In the genomic region with DNA sequence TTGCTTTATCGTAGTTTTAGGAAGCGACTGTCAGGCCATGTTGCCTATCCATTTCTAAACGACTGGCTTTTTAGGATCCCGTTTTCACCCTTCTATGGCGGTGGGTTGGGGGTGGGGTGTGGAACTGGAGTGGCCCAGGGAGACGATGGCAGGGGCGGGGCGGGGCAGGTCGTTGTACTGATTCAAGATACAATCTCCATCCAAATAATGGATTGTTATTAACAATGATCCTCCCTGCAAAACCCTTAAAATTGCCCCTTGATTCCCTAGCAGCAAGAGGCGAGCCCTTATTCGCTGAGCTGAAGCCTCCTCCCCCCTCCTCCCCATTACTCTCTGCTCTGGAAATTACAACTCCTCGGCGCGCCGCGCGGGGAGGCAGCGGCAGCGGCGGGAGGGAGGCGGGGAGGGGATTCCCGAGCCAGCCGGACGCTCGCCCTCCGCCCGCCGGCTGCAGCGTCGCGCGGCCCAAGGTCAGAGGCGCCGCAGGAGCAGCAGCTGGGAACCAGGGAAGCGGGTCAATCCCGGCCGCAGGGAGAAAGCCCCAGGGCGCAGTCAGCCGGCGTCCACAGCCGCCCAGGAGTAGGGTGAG, we compare ENCODE assay signal across 8 cellular contexts. TPM values are rescaled to one million over a fixed set of nuclear protein-coding genes. Genes with fewer than 3 reads are reported as not detected.
A peak's percentile ranks its signal among the peaks of the same experiment; 100 is the strongest.
DNase-seq lines count a peak whose midpoint lies in the region; ATAC-seq, FAIRE-seq and TF ChIP-seq lines count a peak whose summit lies in the region.

A gene (plus strand): TSS at position 348 of the 589 bp plus-strand sequence. CDS start 912 bp downstream, outside the sequence.

- H3K4me2 ChIP-seq in neuronal stem cell (ENCODE audit: insufficient read depth, low read length, poor library complexity, severe bottlenecking), result peak within 1 kb of the TSS; percentile 98

- peak within 1 kb of the TSS; percentile 60 for H3K23ac ChIP-seq in neuronal stem cell (ENCODE audit: low read depth, low read length, poor library complexity)

- H3K27me3 ChIP-seq in neuronal stem cell (ENCODE audit: control insufficient read depth in 3 of 3, insufficient read depth in 3 of 3, low read depth in 1 of 3, low read length in 3 of 3), result peaks cover 24 to 84% (median 57%) of the 10 kb centered on the region in 3 experiments

- FAIRE-seq in kidney (lab: Jason Lieb, UNC), result no peak

- peak; percentile 78 for DNase-seq in NCI-H748 (lab: John Stamatoyannopoulos, UW; ENCODE audit: unreplicated experiment)
- DNase-seq in erythroblast (lab: John Stamatoyannopoulos, UW), result peak; percentile 54 to 57
- DNase-seq in neuronal stem cell (ENCODE audit: low spot score), result no peak
- DNase-seq in NAMALWA (ENCODE audit: low spot score), result no peak
- no peak for DNase-seq in central memory CD4-positive, alpha-beta T cell
- DNase-seq in kidney, result no peak

- H2BK120ac ChIP-seq in neuronal stem cell (ENCODE audit: low read depth, low read length), result no peak within 1 kb of the TSS

- H2AFZ ChIP-seq in neuronal stem cell (ENCODE audit: low read length), result peak within 1 kb of the TSS; percentile 89

- no peak for TF ChIP-seq POLR2A in erythroblast (IDR thresholded peaks at IDR 0.05; ENCODE audit: low read length)

- H2AK5ac ChIP-seq in neuronal stem cell (ENCODE audit: low read depth, low read length), result no peak within 1 kb of the TSS

- H3K4me1 ChIP-seq in HEK293 (ENCODE audit: control insufficient read depth, insufficient read depth, low read length) (peaks cover 4% of the 10 kb centered on the region), neuronal stem cell (ENCODE audit: control insufficient read depth in 2 of 2, insufficient read depth in 1 of 2, low read depth in 1 of 2, low read length in 2 of 2) (peaks cover 4 to 13% of the 10 kb centered on the region in 2 donors), kidney (ENCODE audit: control insufficient read depth in 1 of 2, insufficient read depth in 1 of 2, low read depth in 1 of 2, low read length in 2 of 2) (peaks cover 0 to 12% of the 10 kb centered on the region in 2 donors)

- H3K4ac ChIP-seq in neuronal stem cell (ENCODE audit: low read length), result no peak within 1 kb of the TSS

- H2BK12ac ChIP-seq in neuronal stem cell (ENCODE audit: low read length), result no peak within 1 kb of the TSS

- H4K91ac ChIP-seq in neuronal stem cell (ENCODE audit: low read depth, low read length, poor library complexity), result no peak within 1 kb of the TSS

- intact Hi-C loops in kidney (cut with DNase I), result no loop called here

- H3K4me3 ChIP-seq in HEK293 (ENCODE audit: low read depth, low read length), result peak within 1 kb of the TSS; percentile 44
- peak within 1 kb of the TSS; percentile 41 to 70 for H3K4me3 ChIP-seq in neuronal stem cell (ENCODE audit: low read length in 2 of 2)
- peak within 1 kb of the TSS in 1 of 2 donors; percentile 31 for H3K4me3 ChIP-seq in kidney (ENCODE audit: low read length in 2 of 2)

- no CpG with 5 or more reads among the region's 41 CpGs for WGBS in neuronal stem cell (ENCODE audit: extremely low coverage in 2 of 2, insufficient read length in 2 of 2, insufficient replicate concordance in 1 of 2), 2 donors

- H3K9me3 ChIP-seq in HEK293 (ENCODE audit: control insufficient read depth, insufficient read depth, low read depth, low read length) (no peaks in the 10 kb centered on the region), neuronal stem cell (replicated peaks in 1 of 2; ENCODE audit: control insufficient read depth in 2 of 2, insufficient read depth in 1 of 2, low read depth in 1 of 2, low read length in 2 of 2) (peaks cover 0 to 5% of the 10 kb centered on the region in 2 donors), kidney (ENCODE audit: control insufficient read depth in 1 of 2, low read length in 2 of 2) (no peaks in the 10 kb centered on the region)

- H3K27ac ChIP-seq in HEK293 (ENCODE audit: extremely low read depth, low read depth, low read length) (no peak within 1 kb of the TSS), neuronal stem cell (replicated peaks; ENCODE audit: low read length) (no peak within 1 kb of the TSS), kidney (ENCODE audit: low read depth in 2 of 2, low read length in 2 of 2) (no peak within 1 kb of the TSS)

- H3K36me3 ChIP-seq in HEK293 (ENCODE audit: control insufficient read depth in 2 of 2, insufficient read depth in 1 of 2, low read length in 2 of 2) (no peaks in the 10 kb centered on the region), neuronal stem cell (replicated peaks in 1 of 2; ENCODE audit: control insufficient read depth in 2 of 2, insufficient read depth in 2 of 2, low read length in 2 of 2) (no peaks in the 10 kb centered on the region), kidney (ENCODE audit: control insufficient read depth in 1 of 2, insufficient read depth in 2 of 2, low read length in 2 of 2) (no peaks in the 10 kb centered on the region)

- no peak within 1 kb of the TSS for H2BK5ac ChIP-seq in neuronal stem cell (ENCODE audit: low read length)

- H3K79me1 ChIP-seq in neuronal stem cell (ENCODE audit: low read depth, low read length), result peaks cover 6% of the 10 kb centered on the region

- CTCF ChIA-PET in HEK293 (lab: Yijun Ruan, JAX), result interaction anchor here (0.5 to 1.3 kb wide), 4 partner anchors 30 to 1028 kb away, joined by 3 to 5 read pairs (median 3); no protein-coding TSS in a partner anchor

- no peak within 1 kb of the TSS for H2BK15ac ChIP-seq in neuronal stem cell (ENCODE audit: low read length)

- TF ChIP-seq CTCF in HEK293 (tag by site-specific recombination; IDR thresholded peaks at IDR 0.05) (no peak), kidney (IDR thresholded peaks at IDR 0.05; ENCODE audit: borderline replicate concordance, extremely low read depth, insufficient read depth) (no peak)

- peak within 1 kb of the TSS; percentile 47 for H3K14ac ChIP-seq in neuronal stem cell (ENCODE audit: low read length)

- H4K8ac ChIP-seq in neuronal stem cell (ENCODE audit: low read depth, low read length), result no peak within 1 kb of the TSS

- POLR2A ChIA-PET in HEK293 (lab: Yijun Ruan, JAX), result interaction anchor here (0.8 to 1.9 kb wide), 2 partner anchors 122 to 124 kb away, joined by 3 to 5 read pairs; a partner anchor contains a TSS

- no peak for ATAC-seq in GM21447 (IDR thresholded peaks at IDR 0.05; ENCODE audit: unreplicated experiment)

- H3K9ac ChIP-seq in neuronal stem cell (ENCODE audit: low read depth, low read length, poor library complexity) (peak within 1 kb of the TSS; percentile 50), kidney (ENCODE audit: low read length in 2 of 2) (no peak within 1 kb of the TSS)

- no peak within 1 kb of the TSS for H3K18ac ChIP-seq in neuronal stem cell (ENCODE audit: low read length)

TF ChIP-seq in HEK293, 187 proteins besides CTCF, POLR2A, EP300 and RAD21:
- TF ChIP-seq, protein P1, sequence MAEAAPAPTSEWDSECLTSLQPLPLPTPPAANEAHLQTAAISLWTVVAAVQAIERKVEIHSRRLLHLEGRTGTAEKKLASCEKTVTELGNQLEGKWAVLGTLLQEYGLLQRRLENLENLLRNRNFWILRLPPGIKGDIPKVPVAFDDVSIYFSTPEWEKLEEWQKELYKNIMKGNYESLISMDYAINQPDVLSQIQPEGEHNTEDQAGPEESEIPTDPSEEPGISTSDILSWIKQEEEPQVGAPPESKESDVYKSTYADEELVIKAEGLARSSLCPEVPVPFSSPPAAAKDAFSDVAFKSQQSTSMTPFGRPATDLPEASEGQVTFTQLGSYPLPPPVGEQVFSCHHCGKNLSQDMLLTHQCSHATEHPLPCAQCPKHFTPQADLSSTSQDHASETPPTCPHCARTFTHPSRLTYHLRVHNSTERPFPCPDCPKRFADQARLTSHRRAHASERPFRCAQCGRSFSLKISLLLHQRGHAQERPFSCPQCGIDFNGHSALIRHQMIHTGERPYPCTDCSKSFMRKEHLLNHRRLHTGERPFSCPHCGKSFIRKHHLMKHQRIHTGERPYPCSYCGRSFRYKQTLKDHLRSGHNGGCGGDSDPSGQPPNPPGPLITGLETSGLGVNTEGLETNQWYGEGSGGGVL (tag by site-specific recombination; IDR thresholded peaks at IDR 0.05), result peak; percentile 70
- TF ChIP-seq TCF7L2 (IDR thresholded peaks at IDR 0.05; ENCODE audit: borderline replicate concordance, low read depth, low read length) (no peak), ZNF341 (tag by site-specific recombination; IDR thresholded peaks at IDR 0.05; ENCODE audit: low read depth) (peak; percentile 94), ZNF350 (tag by site-specific recombination; IDR thresholded peaks at IDR 0.05) (0 out of 2 replicates have a peak, but pooled peaks have one; percentile 23), ZNF660 (tag by site-specific recombination; IDR thresholded peaks at IDR 0.05) (0 out of 2 replicates have a peak, but pooled peaks have one; percentile 34), ZNF174 (tag by site-specific recombination; IDR thresholded peaks at IDR 0.05) (peak; percentile 88), ZNF664 (tag by site-specific recombination; IDR thresholded peaks at IDR 0.05) (no peak)
- TF ChIP-seq, protein P2, sequence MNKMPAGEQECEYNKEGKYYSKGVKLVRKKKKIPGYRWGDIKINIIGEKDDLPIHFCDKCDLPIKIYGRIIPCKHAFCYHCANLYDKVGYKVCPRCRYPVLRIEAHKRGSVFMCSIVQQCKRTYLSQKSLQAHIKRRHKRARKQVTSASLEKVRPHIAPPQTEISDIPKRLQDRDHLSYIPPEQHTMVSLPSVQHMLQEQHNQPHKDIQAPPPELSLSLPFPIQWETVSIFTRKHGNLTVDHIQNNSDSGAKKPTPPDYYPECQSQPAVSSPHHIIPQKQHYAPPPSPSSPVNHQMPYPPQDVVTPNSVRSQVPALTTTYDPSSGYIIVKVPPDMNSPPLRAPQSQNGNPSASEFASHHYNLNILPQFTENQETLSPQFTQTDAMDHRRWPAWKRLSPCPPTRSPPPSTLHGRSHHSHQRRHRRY (tag by site-specific recombination; IDR thresholded peaks at IDR 0.05), result no peak

RNA-seq across cellular contexts. Expression of the gene that starts here (rescaled TPM):
- not detected for polyA plus RNA-seq in neuronal stem cell (2013, experiment 1 of 2)
- polyA plus RNA-seq in neuronal stem cell (2013, experiment 2 of 2), result not detected
- total RNA-seq in kidney, result not detected
- polyA plus RNA-seq in kidney (ENCODE audit: insufficient read depth, low read depth, low replicate concordance), result 0.04 TPM

Comparison
In these comparisons a context has a peak if more than half of its experiments do, and no peak if none do; other contexts are left out.
1. DNase-seq: peak in NCI-H748 (single experiment) and erythroblast (2 of 2); none in neuronal stem cell (single experiment), NAMALWA (single experiment), central memory CD4-positive, alpha-beta T cell (single experiment) and kidney (single experiment).